ENCODE assay signal across 10 cellular contexts in genomic region chr10:32954080-32954479, GRCh38. TPM values are rescaled to one million over a fixed set of nuclear protein-coding genes. Genes with fewer than 3 reads are reported as not detected.
DNase-seq lines count a peak whose midpoint lies in the region; ATAC-seq and TF ChIP-seq lines count a peak whose summit lies in the region.
"Had no signal": no experiment of that assay in that cellular context is flagged by ENCODE, and none has a peak within 500 bp of the region (broad histone marks: within the 10 kb centered on the region; RNA-seq: fewer than 3 reads in every experiment).

No MANE protein-coding gene starts in this region.

- peaks cover 62% of the 10 kb centered on the region for H3K4me1 Mint-ChIP-seq in activated CD4-positive, alpha-beta T cell treated with anti-CD3 and anti-CD28 coated beads for 36 hours
- H3K4me1 Mint-ChIP-seq in activated CD4-positive, alpha-beta memory T cell treated with anti-CD3 and anti-CD28 coated beads for 36 hours (ENCODE audit: low read depth) = peaks cover 68% of the 10 kb centered on the region
- H3K4me1 Mint-ChIP-seq in stimulated activated effector memory CD8-positive, alpha-beta T cell treated with anti-CD3 and anti-CD28 coated beads, Interleukin-12 subunit alpha, Interleukin-12 subunit beta, amount 100 ng/mL, for 72 hours = peaks cover 66% of the 10 kb centered on the region

- no peaks in the 10 kb centered on the region for H3K9me3 Mint-ChIP-seq in activated CD4-positive, alpha-beta T cell treated with anti-CD3 and anti-CD28 coated beads for 36 hours (ENCODE audit: low read depth)
- no peaks in the 10 kb centered on the region for H3K9me3 Mint-ChIP-seq in activated CD4-positive, alpha-beta memory T cell treated with anti-CD3 and anti-CD28 coated beads for 36 hours
- H3K9me3 Mint-ChIP-seq in stimulated activated effector memory CD8-positive, alpha-beta T cell treated with anti-CD3 and anti-CD28 coated beads, Interleukin-12 subunit alpha, Interleukin-12 subunit beta, amount 100 ng/mL, for 72 hours = no peaks in the 10 kb centered on the region

- POLR2A ChIA-PET in activated CD4-positive, alpha-beta T cell treated with anti-CD3 and anti-CD28 coated beads for 36 hours (lab: Charles Lee) = interaction anchor here (0.6 kb wide), 1 partner anchor 13 kb away, joined by 4 read pairs; no protein-coding TSS in a partner anchor
- POLR2A ChIA-PET in activated CD4-positive, alpha-beta memory T cell treated with anti-CD3 and anti-CD28 coated beads for 36 hours (lab: Charles Lee) = interaction anchor here (1.2 kb wide), 1 partner anchor 155 kb away, joined by 3 read pairs; no protein-coding TSS in a partner anchor

- H3K27me3 Mint-ChIP-seq in activated CD4-positive, alpha-beta T cell treated with anti-CD3 and anti-CD28 coated beads for 36 hours = no peaks in the 10 kb centered on the region
- H3K27me3 Mint-ChIP-seq in activated CD4-positive, alpha-beta memory T cell treated with anti-CD3 and anti-CD28 coated beads for 36 hours = no peaks in the 10 kb centered on the region

- no peak for TF ChIP-seq CTCF in fibroblast of the aortic adventitia (IDR thresholded peaks at IDR 0.05; ENCODE audit: insufficient read depth, low read length)

- H3K4me3 ChIP-seq in fibroblast of the aortic adventitia (ENCODE audit: low read depth, low read length) = peak overlapping the region; percentile 81

- CTCF ChIA-PET in activated CD4-positive, alpha-beta T cell treated with anti-CD3 and anti-CD28 coated beads for 36 hours (lab: Charles Lee) = interaction anchor here (0.7 to 1.5 kb wide), 3 partner anchors 9 to 55 kb away, joined by 4 to 6 read pairs (median 4); no protein-coding TSS in a partner anchor
- CTCF ChIA-PET in activated CD4-positive, alpha-beta memory T cell treated with anti-CD3 and anti-CD28 coated beads for 36 hours (lab: Charles Lee) = interaction anchor here (0.6 to 1.4 kb wide), 4 partner anchors 11 to 50 kb away, joined by 3 to 4 read pairs (median 3); no protein-coding TSS in a partner anchor

- intact Hi-C loops in activated CD4-positive, alpha-beta T cell treated with anti-CD3 and anti-CD28 coated beads for 36 hours (cut with DNase I, micrococcal nuclease) = loop anchor here in 1 of 2 experiments (10.0 kb wide), 1 partner anchor 579 kb away; no protein-coding TSS in a partner anchor
- intact Hi-C loops in activated CD4-positive, alpha-beta memory T cell treated with anti-CD3 and anti-CD28 coated beads for 36 hours (cut with micrococcal nuclease) = loop anchor here (10.0 kb wide), 2 partner anchors 709 to 899 kb away; partner anchors contain the start of gene KIF5B

- H3K4me3 Mint-ChIP-seq in activated CD4-positive, alpha-beta T cell treated with anti-CD3 and anti-CD28 coated beads for 36 hours = peak overlapping the region; percentile 37
- peak overlapping the region; percentile 80 for H3K4me3 Mint-ChIP-seq in activated CD4-positive, alpha-beta memory T cell treated with anti-CD3 and anti-CD28 coated beads for 36 hours
- peak overlapping the region; percentile 90 for H3K4me3 Mint-ChIP-seq in stimulated activated effector memory CD8-positive, alpha-beta T cell treated with anti-CD3 and anti-CD28 coated beads, Interleukin-12 subunit alpha, Interleukin-12 subunit beta, amount 100 ng/mL, for 72 hours

- no peak for ATAC-seq in activated CD4-positive, alpha-beta T cell treated with anti-CD3 and anti-CD28 coated beads for 36 hours
- no peak for ATAC-seq in stimulated activated effector memory CD8-positive, alpha-beta T cell treated with anti-CD3 and anti-CD28 coated beads, Interleukin-12 subunit alpha, Interleukin-12 subunit beta, amount 100 ng/mL, for 72 hours

- DNase-seq in activated CD4-positive, alpha-beta T cell treated with anti-CD3 and anti-CD28 coated beads for 36 hours = peak; percentile 6
- no peak for DNase-seq in activated CD4-positive, alpha-beta T cell treated with anti-CD3 and anti-CD28 coated beads, Interleukin-2, amount 50 U/mL, for 4 hours
- no peak for DNase-seq in activated CD4-positive, alpha-beta memory T cell treated with anti-CD3 and anti-CD28 coated beads for 36 hours
- DNase-seq in fibroblast of the aortic adventitia (ENCODE audit: low read depth) (no peak), NCI-H1092 treated with DMSO at 0.1 percent for 48 hours (lab: John Stamatoyannopoulos, UW) (no peak)
- DNase-seq in stimulated activated effector memory CD8-positive, alpha-beta T cell treated with anti-CD3 and anti-CD28 coated beads, Interleukin-12 subunit alpha, Interleukin-12 subunit beta, amount 100 ng/mL, for 72 hours (ENCODE audit: low spot score in 2 of 2) = no peak
- no peak for DNase-seq in activated effector memory CD4-positive, alpha-beta T cell treated with anti-CD3 and anti-CD28 coated beads, Interleukin-2, amount 50 U/mL, for 16 hours
- DNase-seq in stimulated activated naive CD4-positive, alpha-beta T cell treated with Interleukin-2 at 50 U/mL for 16 hours (lab: John Stamatoyannopoulos, UW) = no peak
- DNase-seq: NCI-H146, T1000 had no signal

- H3K27ac Mint-ChIP-seq in activated CD4-positive, alpha-beta T cell treated with anti-CD3 and anti-CD28 coated beads for 36 hours = peak overlapping the region; percentile 79
- H3K27ac Mint-ChIP-seq in activated CD4-positive, alpha-beta memory T cell treated with anti-CD3 and anti-CD28 coated beads for 36 hours = peak overlapping the region; percentile 85
- peak overlapping the region; percentile 17 for H3K27ac Mint-ChIP-seq in stimulated activated effector memory CD8-positive, alpha-beta T cell treated with anti-CD3 and anti-CD28 coated beads, Interleukin-12 subunit alpha, Interleukin-12 subunit beta, amount 100 ng/mL, for 72 hours

- no peaks in the 10 kb centered on the region for H3K36me3 Mint-ChIP-seq in activated CD4-positive, alpha-beta T cell treated with anti-CD3 and anti-CD28 coated beads for 36 hours (ENCODE audit: low read depth)
- peaks cover 2% of the 10 kb centered on the region for H3K36me3 Mint-ChIP-seq in activated CD4-positive, alpha-beta memory T cell treated with anti-CD3 and anti-CD28 coated beads for 36 hours
- H3K36me3 Mint-ChIP-seq in stimulated activated effector memory CD8-positive, alpha-beta T cell treated with anti-CD3 and anti-CD28 coated beads, Interleukin-12 subunit alpha, Interleukin-12 subunit beta, amount 100 ng/mL, for 72 hours = peaks cover 16% of the 10 kb centered on the region

RNA-seq across cellular contexts. Expression of gene ITGB1, which starts 4.0 kb away (rescaled TPM):
- total RNA-seq in activated CD4-positive, alpha-beta T cell treated with anti-CD3 and anti-CD28 coated beads for 36 hours = 10 to 100 TPM; 57.6 to 68.9 TPM
- total RNA-seq in activated CD4-positive, alpha-beta memory T cell treated with anti-CD3 and anti-CD28 coated beads for 36 hours = 100 to 1,000 TPM; 113 to 117 TPM
- total RNA-seq in fibroblast of the aortic adventitia (ENCODE audit: low replicate concordance) = 2,201 and 3,050 TPM in 2 replicates

Comparison
In these comparisons a context has a peak if more than half of its experiments do, and no peak if none do; other contexts are left out.
1. H3K27ac Mint-ChIP-seq: peak in every context shown above with its lines; median percentile 85 in activated CD4-positive, alpha-beta memory T cell treated with anti-CD3 and anti-CD28 coated beads for 36 hours; 79 in activated CD4-positive, alpha-beta T cell treated with anti-CD3 and anti-CD28 coated beads for 36 hours; 17 in stimulated activated effector memory CD8-positive, alpha-beta T cell treated with anti-CD3 and anti-CD28 coated beads, Interleukin-12 subunit alpha, Interleukin-12 subunit beta, amount 100 ng/mL, for 72 hours.
2. H3K4me3 Mint-ChIP-seq: peak in every context shown above with its lines; median percentile 90 in stimulated activated effector memory CD8-positive, alpha-beta T cell treated with anti-CD3 and anti-CD28 coated beads, Interleukin-12 subunit alpha, Interleukin-12 subunit beta, amount 100 ng/mL, for 72 hours; 80 in activated CD4-positive, alpha-beta memory T cell treated with anti-CD3 and anti-CD28 coated beads for 36 hours; 37 in activated CD4-positive, alpha-beta T cell treated with anti-CD3 and anti-CD28 coated beads for 36 hours.
3. RNA of gene ITGB1, which starts 4.0 kb away (total RNA-seq): 2,201 to 3,050 TPM in fibroblast of the aortic adventitia; 113 to 117 TPM in activated CD4-positive, alpha-beta memory T cell treated with anti-CD3 and anti-CD28 coated beads for 36 hours and 57.6 to 68.9 TPM in activated CD4-positive, alpha-beta T cell treated with anti-CD3 and anti-CD28 coated beads for 36 hours; every median in the first group is over 10 times any median in the second.